In the genomic region with DNA sequence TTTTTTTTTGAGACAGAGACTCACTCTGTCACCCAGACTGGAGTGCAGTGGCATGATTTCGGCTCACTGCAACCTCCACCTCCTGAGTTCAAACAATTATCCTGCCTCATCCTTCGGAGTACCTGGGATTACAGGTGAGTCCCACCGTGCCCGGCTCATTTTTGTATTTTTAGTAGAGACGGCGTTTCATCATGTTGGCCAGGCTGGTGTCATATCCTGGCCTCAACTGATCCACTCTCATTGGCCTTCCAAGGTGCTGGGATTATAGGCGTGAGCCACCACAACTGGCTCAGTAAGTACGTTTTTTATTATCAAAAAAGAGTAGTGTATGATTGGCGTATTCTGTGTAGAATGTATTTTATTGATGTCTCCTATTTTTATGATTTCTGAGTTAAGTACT, we compare ENCODE assay signal across 1 cellular context. TPM values are rescaled to one million over a fixed set of nuclear protein-coding genes. Genes with fewer than 3 reads are reported as not detected.
"Had no signal": no experiment of that assay in that cellular context is flagged by ENCODE, and none has a peak within 500 bp of the region (broad histone marks: within the 10 kb centered on the region; RNA-seq: fewer than 3 reads in every experiment).

No MANE protein-coding gene starts in this region.

RNA-seq across cellular contexts. Expression of a gene that starts 48.7 kb away (rescaled TPM):
- total RNA-seq: H7 had no signal
